8 cellular contexts compared by ENCODE assay signal in the genomic region with DNA sequence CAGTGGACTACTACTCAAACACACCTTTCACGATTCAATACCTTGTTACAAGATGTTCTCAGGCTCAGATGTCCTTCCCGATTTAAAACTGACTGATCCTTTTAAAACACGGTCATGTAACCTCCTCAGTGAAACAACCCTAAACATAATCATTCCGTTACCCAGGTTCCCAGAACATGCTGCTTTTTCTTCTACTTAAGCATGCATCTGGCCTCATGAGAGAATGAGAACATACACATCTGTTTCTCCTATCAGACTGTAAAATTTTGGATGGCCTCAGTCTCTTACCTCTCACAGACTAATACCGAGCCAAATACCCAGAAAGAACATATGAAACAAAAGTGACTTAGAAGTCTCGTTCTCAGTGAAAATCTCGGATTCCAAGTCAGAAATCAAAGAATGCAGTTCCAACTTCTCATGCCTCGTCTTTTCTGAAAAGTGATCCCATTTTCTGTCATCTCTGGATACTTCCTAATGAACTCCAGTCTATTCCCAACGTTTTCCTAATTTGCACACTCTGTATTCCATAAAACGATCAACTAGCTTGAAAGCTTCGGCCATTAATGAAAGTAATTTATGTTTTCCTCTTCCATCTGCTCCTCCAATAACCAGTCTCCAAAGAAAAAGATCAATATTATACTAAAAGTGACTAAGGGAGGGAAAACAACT. TPM values are rescaled to one million over a fixed set of nuclear protein-coding genes. Genes with fewer than 3 reads are reported as not detected.
A peak's percentile ranks its signal among the peaks of the same experiment; 100 is the strongest.
DNase-seq lines count a peak whose midpoint lies in the region; ATAC-seq, FAIRE-seq and TF ChIP-seq lines count a peak whose summit lies in the region.

No MANE protein-coding gene starts in this region.

- H3K4me3 ChIP-seq in heart left ventricle (peak overlapping the region; percentile 63 to 99 (median 87)), K562 (peak overlapping the region; percentile 77), vagina (peak overlapping the region; percentile 89 to 90)

- no peaks in the 10 kb centered on the region for H3K9me3 Mint-ChIP-seq in memory B cell

- CTCF ChIA-PET in K562 (lab: Yijun Ruan, JAX; ENCODE audit: low intra/inter-chr PET ratio): no interaction called here

- H3K9ac ChIP-seq in K562 (ENCODE audit: insufficient read depth in 1 of 2, low read depth in 2 of 2, low read length in 2 of 2): peak overlapping the region; percentile 100; a peak in 3 of 4 replicates

- peaks cover 75% of the 10 kb centered on the region for H3K79me2 ChIP-seq in K562 (ENCODE audit: control insufficient read depth, insufficient read depth, low read length)

- POLR2A ChIA-PET in K562 (lab: Yijun Ruan, JAX): interaction anchor here (1.7 kb wide), 1 partner anchor 67 kb away, joined by 8 read pairs; the partner anchor contains the start of genes HSPD1 and HSPE1

- TF ChIP-seq EP300 in K562 (IDR thresholded peaks at IDR 0.05; ENCODE audit: low read length): no peak

- no peaks in the 10 kb centered on the region for H3K27me3 Mint-ChIP-seq in memory B cell

- 0 to 1% (median 1%) methylated on average over 11 of the region's 11 CpGs for WGBS in heart left ventricle, 4 donors
- WGBS in K562 (ENCODE audit: insufficient coverage, low coverage, missing lambda C conversion rate): 0% methylated on average over 11 of the region's 11 CpGs

- H3K4me1 ChIP-seq in heart left ventricle (peaks cover 23 to 60% (median 51%) of the 10 kb centered on the region in 12 donors), K562 (replicated peaks in 1 of 2; ENCODE audit: control insufficient read depth in 2 of 2, insufficient read depth in 2 of 2, low read length in 2 of 2) (peaks cover 14 to 17% of the 10 kb centered on the region in 2 experiments; a peak in 4 of 5 replicates), vagina (peaks cover 59% of the 10 kb centered on the region)

- no peaks in the 10 kb centered on the region for H3K27me3 ChIP-seq in heart left ventricle
- no peaks in the 10 kb centered on the region for H3K27me3 ChIP-seq in K562 (ENCODE audit: control insufficient read depth in 2 of 2, insufficient read depth in 2 of 2, low read length in 2 of 2)
- H3K27me3 ChIP-seq in vagina: no peaks in the 10 kb centered on the region

- ATAC-seq in heart left ventricle (no peak), left ventricle myocardium superior (no peak), K562 (peak; percentile 12), memory B cell (ENCODE audit: low read depth) (no peak), left lobe of liver (no peak)

- peaks cover 31% of the 10 kb centered on the region for H3K4me1 Mint-ChIP-seq in memory B cell

- H3K27ac Mint-ChIP-seq in memory B cell: peak overlapping the region; percentile 97

- peaks cover 2% of the 10 kb centered on the region for H3K36me3 Mint-ChIP-seq in memory B cell

- H3K4me3 Mint-ChIP-seq in memory B cell: peak overlapping the region; percentile 97

- H2AFZ ChIP-seq in K562 (ENCODE audit: low read depth, low read length): no peak overlapping the region

- FAIRE-seq in K562 (lab: Jason Lieb, UNC): peak; percentile 71

- intact Hi-C loops in heart left ventricle (cut with DNase I): loop anchor here in 2 of 10 donors (2.0 to 10.0 kb wide), 2 partner anchors 19 to 271 kb away; partner anchors contain the start of genes MARS2 (in 2 of the 2) and COQ10B (in 1 of the 2)
- intact Hi-C loops in left ventricle myocardium superior (cut with micrococcal nuclease): no loop called here
- intact Hi-C loops in K562 (cut with micrococcal nuclease): loop anchor here (5.0 kb wide), 1 partner anchor 273 kb away; the partner anchor contains the start of gene MARS2
- intact Hi-C loops in vagina (cut with DNase I): no loop called here

- H3K36me3 ChIP-seq in heart left ventricle (peaks cover 0 to 10% (median 3%) of the 10 kb centered on the region in 9 donors), K562 (ENCODE audit: control insufficient read depth, insufficient read depth, low read length) (peaks cover 24% of the 10 kb centered on the region; the same call in 2 of the 3 replicates), vagina (no peaks in the 10 kb centered on the region)

- BruUV-seq in K562 (replicated peaks; lab: Mats Ljungman, UMichigan): no TSS peak

- in situ Hi-C loops in K562 (cut with MboI): no loop called here

- no peaks in the 10 kb centered on the region for H3K9me1 ChIP-seq in K562 (ENCODE audit: control insufficient read depth, insufficient read depth, low read length)

- TF ChIP-seq POLR2A in heart left ventricle (IDR thresholded peaks at IDR 0.05) (no peak), K562 (conservative IDR thresholded peaks at IDR 0.05) (no peak), vagina (IDR thresholded peaks at IDR 0.05) (no peak)

- no peak for TF ChIP-seq RAD21 in K562 (CRISPR knock-in tag; conservative IDR thresholded peaks at IDR 0.05 in 1 of 2, IDR thresholded peaks at IDR 0.05 in 1 of 2)

- DNase-seq in heart left ventricle: no peak
- no peak for DNase-seq in left ventricle myocardium superior
- no peak for DNase-seq in K562 (ENCODE audit: extremely low read depth in 1 of 4, low spot score in 3 of 4)
- DNase-seq in memory B cell (ENCODE audit: low spot score in 2 of 2): no peak
- no peak for DNase-seq in vagina (ENCODE audit: extremely low spot score in 2 of 2)
- DNase-seq in NCI-H1092 (lab: John Stamatoyannopoulos, UW): no peak
- no peak for DNase-seq in pons (ENCODE audit: low spot score)
- no peak for DNase-seq in left lobe of liver (ENCODE audit: low spot score)

- TF ChIP-seq CTCF in heart left ventricle (IDR thresholded peaks at IDR 0.05) (no peak), K562 (IDR thresholded peaks at IDR 0.05 in 2 of 3, conservative IDR thresholded peaks at IDR 0.05 in 1 of 3; ENCODE audit: insufficient read depth in 2 of 3, low read depth in 1 of 3, low read length in 3 of 3) (no peak), vagina (IDR thresholded peaks at IDR 0.05) (no peak)

- peak overlapping the region; percentile 93 for H3K4me2 ChIP-seq in K562 (ENCODE audit: insufficient read depth, low read length)

- no peaks in the 10 kb centered on the region for H3K9me3 ChIP-seq in heart left ventricle
- no peaks in the 10 kb centered on the region for H3K9me3 ChIP-seq in K562 (replicated peaks; ENCODE audit: control insufficient read depth, insufficient read depth, low read depth, low read length)
- no peaks in the 10 kb centered on the region for H3K9me3 ChIP-seq in vagina

- H3K27ac ChIP-seq in heart left ventricle (peak overlapping the region; percentile 87 to 99 (median 94)), K562 (ENCODE audit: extremely low read depth, low read depth, low read length) (peak overlapping the region; percentile 98), vagina (peak overlapping the region; percentile 99)

- peaks cover 36% of the 10 kb centered on the region for H4K20me1 ChIP-seq in K562 (replicated peaks; ENCODE audit: control insufficient read depth, insufficient read depth, low read length)

TF ChIP-seq in K562, 482 proteins besides CTCF, POLR2A, EP300 and RAD21 (continues in another document):
- TF ChIP-seq HOXB6 (CRISPR knock-in tag; IDR thresholded peaks at IDR 0.05; ENCODE audit: borderline replicate concordance): no peak
- TF ChIP-seq CHD1 (IDR thresholded peaks at IDR 0.05; ENCODE audit: low read length): peak; percentile 80

RNA-seq across cellular contexts. Expression of gene SF3B1, which starts 0.9 kb away (rescaled TPM):
- total RNA-seq in heart left ventricle: 100 to 1,000 TPM in 8 of 9 donors, 10 to 100 TPM in 1; 80.4 to 167 (median 133) TPM
- 100 to 1,000 TPM in 1 of 2 donors, 10 to 100 TPM in 1; 88.1 to 112 TPM for polyA plus RNA-seq in heart left ventricle
- 132 TPM for total RNA-seq in left ventricle myocardium superior
- 275 and 561 TPM in 2 replicates for total RNA-seq in K562 (2011; cell fraction: chromatin; rRNA removed; ENCODE audit: low replicate concordance)
- 81.5 and 115 TPM in 2 replicates for total RNA-seq in K562 (2011; cell fraction: nucleolus; rRNA removed)
- total RNA-seq in K562 (2011; cell fraction: nucleoplasm; rRNA removed): 184 and 196 TPM in 2 replicates
- 96.2 and 118 TPM in 2 replicates for total RNA-seq in K562 (2014; rRNA removed)
- 209 and 283 TPM in 2 replicates for total RNA-seq in K562 (2014; rRNA removed; fragmentation: Illumina TruSeq; extraction: Trizol)
- 168 and 176 TPM in 2 replicates for total RNA-seq in K562 (2015; rRNA removed; fragmentation: Illumina TruSeq; extraction: Trizol)
- total RNA-seq in K562 (2021): 180 and 182 TPM in 2 replicates
- 340 and 377 TPM in 2 replicates for polyA plus RNA-seq in K562 (2011; rRNA removed)
- polyA plus RNA-seq in K562 (2011; cell fraction: cytosol; rRNA removed): 104 and 199 TPM in 2 replicates
- polyA plus RNA-seq in K562 (2011; cell fraction: nucleus; rRNA removed): 387 and 786 TPM in 2 replicates
- polyA plus RNA-seq in K562 (2012): 124 and 183 TPM in 2 replicates
- polyA plus RNA-seq in K562 (2014; fragmentation: Illumina TruSeq; extraction: Trizol): 238 and 243 TPM in 2 replicates
- 100 to 1,000 TPM; 125 to 177 TPM for polyA plus RNA-seq in K562 (2014; fragmentation: Nextera tagmentation; extraction: Ambion mirVana)
- polyA plus RNA-seq in K562 (2014; rRNA removed): 144 and 145 TPM in 2 replicates
- polyA minus RNA-seq in K562 (2011; rRNA and poly(A)+ RNA removed): 859 and 924 TPM in 2 replicates
- polyA minus RNA-seq in K562 (2011; cell fraction: cytosol; rRNA and poly(A)+ RNA removed): 67.3 and 81.8 TPM in 2 replicates
- 130 and 336 TPM in 2 replicates for polyA minus RNA-seq in K562 (2011; cell fraction: nucleus; rRNA and poly(A)+ RNA removed)
- total RNA-seq in vagina: 352 TPM
- 83.5 TPM for total RNA-seq in left lobe of liver

RNA-seq across cellular contexts. Expression of gene COQ10B, which starts 19.4 kb away (rescaled TPM):
- 10 to 100 TPM; 26.6 to 39.9 (median 33.8) TPM for total RNA-seq in heart left ventricle
- polyA plus RNA-seq in heart left ventricle: 10 to 100 TPM; 21.6 to 38.5 TPM
- total RNA-seq in left ventricle myocardium superior: 25.6 TPM
- total RNA-seq in K562 (2011; cell fraction: chromatin; rRNA removed; ENCODE audit: low replicate concordance): 8.4 and 11.7 TPM in 2 replicates
- total RNA-seq in K562 (2011; cell fraction: nucleolus; rRNA removed): 7.0 and 9.7 TPM in 2 replicates
- total RNA-seq in K562 (2011; cell fraction: nucleoplasm; rRNA removed): 10.8 and 22.4 TPM in 2 replicates
- 6.9 and 7.6 TPM in 2 replicates for total RNA-seq in K562 (2014; rRNA removed)
- 13.1 and 15.9 TPM in 2 replicates for total RNA-seq in K562 (2014; rRNA removed; fragmentation: Illumina TruSeq; extraction: Trizol)
- 10.8 and 11.1 TPM in 2 replicates for total RNA-seq in K562 (2015; rRNA removed; fragmentation: Illumina TruSeq; extraction: Trizol)
- 8.5 and 9.8 TPM in 2 replicates for total RNA-seq in K562 (2021)
- polyA plus RNA-seq in K562 (2011; rRNA removed): 1.8 and 3.1 TPM in 2 replicates
- polyA plus RNA-seq in K562 (2011; cell fraction: cytosol; rRNA removed): 0.86 and 1.4 TPM in 2 replicates
- polyA plus RNA-seq in K562 (2011; cell fraction: nucleus; rRNA removed): 1.5 and 1.9 TPM in 2 replicates
- 6.8 and 10.0 TPM in 2 replicates for polyA plus RNA-seq in K562 (2012)
- 8.8 and 9.7 TPM in 2 replicates for polyA plus RNA-seq in K562 (2014; fragmentation: Illumina TruSeq; extraction: Trizol)
- 1 to 10 TPM; 7.2 to 7.7 TPM for polyA plus RNA-seq in K562 (2014; fragmentation: Nextera tagmentation; extraction: Ambion mirVana)
- polyA plus RNA-seq in K562 (2014; rRNA removed): 7.1 and 9.3 TPM in 2 replicates
- 4.2 and 4.7 TPM in 2 replicates for polyA minus RNA-seq in K562 (2011; rRNA and poly(A)+ RNA removed)
- 1.1 and 1.7 TPM in 2 replicates for polyA minus RNA-seq in K562 (2011; cell fraction: cytosol; rRNA and poly(A)+ RNA removed)
- polyA minus RNA-seq in K562 (2011; cell fraction: nucleus; rRNA and poly(A)+ RNA removed): 5.7 and 8.9 TPM in 2 replicates
- total RNA-seq in vagina: 28.5 TPM
- total RNA-seq in left lobe of liver: 11.4 TPM
